In the genomic region with DNA sequence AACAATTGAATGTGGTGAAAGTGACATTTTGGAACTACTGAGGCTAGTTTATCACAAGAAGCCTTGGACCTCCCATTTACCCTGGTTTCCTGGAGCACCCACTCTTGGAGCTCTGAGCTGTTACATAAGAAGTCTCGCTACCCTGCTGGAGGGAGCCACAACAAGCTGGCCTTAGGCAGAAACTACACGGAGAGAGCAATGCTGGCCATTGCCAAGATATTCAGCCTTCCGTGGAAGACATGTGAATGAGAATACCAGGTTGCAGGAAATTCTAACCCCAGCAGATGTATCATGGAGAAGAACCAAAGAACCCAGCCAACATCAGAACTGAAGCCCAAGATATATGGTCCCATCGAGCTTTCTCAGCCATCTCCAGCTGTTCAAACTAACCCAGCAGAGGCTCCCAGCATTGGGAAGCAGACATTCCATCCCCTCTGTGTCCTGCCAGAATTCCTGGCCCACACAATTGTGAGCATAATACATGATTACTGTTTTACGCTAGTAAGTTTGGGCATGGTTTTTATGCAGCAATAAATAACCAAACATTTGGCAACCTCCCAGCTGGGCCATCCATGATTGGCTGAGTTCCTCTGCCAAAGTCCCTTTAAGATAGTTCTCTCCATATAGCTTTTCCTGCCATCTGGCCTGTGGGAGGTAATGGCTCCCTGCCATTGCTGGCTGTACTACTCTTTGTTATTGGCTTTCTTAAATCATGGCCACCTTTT, we compare ENCODE assay signal across 14 cellular contexts. TPM values are rescaled to one million over a fixed set of nuclear protein-coding genes. Genes with fewer than 3 reads are reported as not detected.
DNase-seq lines count a peak whose midpoint lies in the region; ATAC-seq and TF ChIP-seq lines count a peak whose summit lies in the region.
"Had no signal": no experiment of that assay in that cellular context is flagged by ENCODE, and none has a peak within 500 bp of the region (broad histone marks: within the 10 kb centered on the region; RNA-seq: fewer than 3 reads in every experiment).

No MANE protein-coding gene starts in this region.

- no peak for ATAC-seq in GM21737 (IDR thresholded peaks at IDR 0.05; ENCODE audit: unreplicated experiment)
- ATAC-seq: HCT116 had no signal

- H3K9me3 Mint-ChIP-seq in activated CD4-positive, alpha-beta T cell treated with anti-CD3 and anti-CD28 coated beads, Interleukin-2, amount 10 ng/mL, durations not matched to agents 24 days and 14 days: no peaks in the 10 kb centered on the region
- H3K9me3 Mint-ChIP-seq: dendritic cell treated with granulocyte-macrophage colony-stimulating factor and Interleukin-4, amounts not matched to agents 40 ng/mL and 50 ng/mL, for 4 days had no signal

- POLR2A ChIA-PET in GM10248 (lab: Yijun Ruan, JAX): no interaction called here

- intact Hi-C loops in activated CD4-positive, alpha-beta T cell treated with anti-CD3 and anti-CD28 coated beads, Interleukin-2, amount 10 ng/mL, durations not matched to agents 24 days and 14 days (cut with micrococcal nuclease): no loop called here

- no peaks in the 10 kb centered on the region for H3K4me1 Mint-ChIP-seq in activated CD4-positive, alpha-beta T cell treated with anti-CD3 and anti-CD28 coated beads, Interleukin-2, amount 10 ng/mL, durations not matched to agents 24 days and 14 days

- peaks cover 4% of the 10 kb centered on the region for H3K27me3 Mint-ChIP-seq in activated CD4-positive, alpha-beta T cell treated with anti-CD3 and anti-CD28 coated beads, Interleukin-2, amount 10 ng/mL, durations not matched to agents 24 days and 14 days
- H3K27me3 Mint-ChIP-seq: dendritic cell treated with granulocyte-macrophage colony-stimulating factor and Interleukin-4, amounts not matched to agents 40 ng/mL and 50 ng/mL, for 4 days had no signal

- peak; percentile 23 for DNase-seq in Ammon's horn (ENCODE audit: low spot score)
- DNase-seq in NCI-H2081 (lab: John Stamatoyannopoulos, UW): peak; percentile 69 to 91
- peak; percentile 78 for DNase-seq in fibroblast of peridontal ligament (ENCODE audit: extremely low read depth)
- peak; percentile 64 for DNase-seq in occipital lobe (lab: John Stamatoyannopoulos, UW)
- DNase-seq in activated CD4-positive, alpha-beta T cell treated with anti-CD3 and anti-CD28 coated beads, Interleukin-2, amount 10 ng/mL, durations not matched to agents 24 days and 14 days: no peak
- no peak for DNase-seq in GM10248 (ENCODE audit: extremely low spot score)
- DNase-seq in activated naive CD4-positive, alpha-beta T cell treated with anti-CD3 and anti-CD28 coated beads, Interleukin-2, amount 50 U/mL, for 16 hours: no peak
- DNase-seq: foreskin melanocyte, NCI-H146 had no signal

- H3K27ac Mint-ChIP-seq in activated CD4-positive, alpha-beta T cell treated with anti-CD3 and anti-CD28 coated beads, Interleukin-2, amount 10 ng/mL, durations not matched to agents 24 days and 14 days: no peak overlapping the region
- H3K27ac Mint-ChIP-seq: activated naive CD8-positive, alpha-beta T cell; B cell; dendritic cell treated with granulocyte-macrophage colony-stimulating factor and Interleukin-4, amounts not matched to agents 40 ng/mL and 50 ng/mL, for 4 days had no signal

- no peaks in the 10 kb centered on the region for H3K36me3 Mint-ChIP-seq in activated CD4-positive, alpha-beta T cell treated with anti-CD3 and anti-CD28 coated beads, Interleukin-2, amount 10 ng/mL, durations not matched to agents 24 days and 14 days (ENCODE audit: low read depth)
- H3K36me3 Mint-ChIP-seq: activated naive CD8-positive, alpha-beta T cell had no signal

- H3K4me3 Mint-ChIP-seq in activated CD4-positive, alpha-beta T cell treated with anti-CD3 and anti-CD28 coated beads, Interleukin-2, amount 10 ng/mL, durations not matched to agents 24 days and 14 days: no peak overlapping the region
- H3K4me3 Mint-ChIP-seq: activated naive CD8-positive, alpha-beta T cell; B cell; dendritic cell treated with granulocyte-macrophage colony-stimulating factor and Interleukin-4, amounts not matched to agents 40 ng/mL and 50 ng/mL, for 4 days had no signal

- CTCF ChIA-PET in GM10248 (lab: Yijun Ruan, JAX): interaction anchor here (1.4 to 3.0 kb wide), 2 partner anchors 18 to 87 kb away, joined by 3 to 17 read pairs; partner anchors contain the start of gene PDE5A

- TF ChIP-seq CTCF in GM10248 (IDR thresholded peaks at IDR 0.05; ENCODE audit: control extremely low read depth, extremely low read depth, low read depth, missing control alignments): no peak

RNA-seq across cellular contexts. Expression of gene PDE5A, which starts 17.9 kb away (rescaled TPM):
- 17.9 TPM for total RNA-seq in occipital lobe
- total RNA-seq in activated CD4-positive, alpha-beta T cell treated with anti-CD3 and anti-CD28 coated beads, Interleukin-2, amount 10 ng/mL, durations not matched to agents 24 days and 14 days: 0.09 TPM in 1 of 2 replicates, not detected in the other

Comparison
In these comparisons a context has a peak if more than half of its experiments do, and no peak if none do; other contexts are left out.
1. DNase-seq: peak in Ammon's horn (single experiment), NCI-H2081 (2 of 2), fibroblast of peridontal ligament (single experiment) and occipital lobe (single experiment); none in activated CD4-positive, alpha-beta T cell treated with anti-CD3 and anti-CD28 coated beads, Interleukin-2, amount 10 ng/mL, durations not matched to agents 24 days and 14 days (single experiment), GM10248 (single experiment) and activated naive CD4-positive, alpha-beta T cell treated with anti-CD3 and anti-CD28 coated beads, Interleukin-2, amount 50 U/mL, for 16 hours (single experiment).
2. RNA of gene PDE5A, which starts 17.9 kb away (total RNA-seq): 17.9 TPM in occipital lobe (single experiment); 0.09 TPM in activated CD4-positive, alpha-beta T cell treated with anti-CD3 and anti-CD28 coated beads, Interleukin-2, amount 10 ng/mL, durations not matched to agents 24 days and 14 days; every median in the first group is over 10 times any median in the second.